ENCODE assay signal across 15 cellular contexts in the genomic region with DNA sequence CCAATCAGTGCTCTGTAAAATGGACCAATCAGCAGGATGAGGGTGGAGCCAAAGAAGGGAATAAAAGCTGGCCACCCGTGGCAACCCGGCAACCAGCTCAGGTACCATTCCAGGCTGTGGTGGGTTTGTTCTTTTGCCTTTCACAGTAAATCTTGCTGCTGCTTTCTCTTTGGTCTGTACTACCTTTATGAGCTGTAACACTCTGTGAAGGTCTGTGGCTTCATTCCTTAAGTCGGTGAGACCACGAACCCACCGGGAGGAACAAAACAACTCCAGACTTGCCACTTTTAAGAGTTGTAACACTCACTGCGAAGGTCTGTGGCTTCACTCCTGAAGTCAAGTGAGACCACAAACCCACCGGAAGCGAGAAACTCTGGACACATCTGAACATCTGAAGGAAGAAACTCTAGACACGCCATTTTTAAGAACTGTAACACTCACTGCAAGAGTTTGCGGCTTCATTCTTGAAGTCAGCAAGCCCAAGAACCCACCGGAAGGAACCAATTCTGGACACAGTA. TPM values are rescaled to one million over a fixed set of nuclear protein-coding genes. Genes with fewer than 3 reads are reported as not detected.
DNase-seq lines count a peak whose midpoint lies in the region; ATAC-seq, FAIRE-seq and TF ChIP-seq lines count a peak whose summit lies in the region.
"Had no signal": no experiment of that assay in that cellular context is flagged by ENCODE, and none has a peak within 500 bp of the region (broad histone marks: within the 10 kb centered on the region; RNA-seq: fewer than 3 reads in every experiment).

No MANE protein-coding gene starts in this region.

- H3K9me3 Mint-ChIP-seq in T-cell, result peaks cover 0 to 9% (median 2%) of the 10 kb centered on the region in 3 donors

- peak; percentile 64 to 88 (median 76) for ATAC-seq in T-cell (replicated peaks in 1 of 4)
- ATAC-seq in K562, result no peak
- ATAC-seq in GM19452 (IDR thresholded peaks at IDR 0.05; ENCODE audit: unreplicated experiment), result no peak

- no TSS peak for BruUV-seq in K562 (replicated peaks; lab: Mats Ljungman, UMichigan)

- H3K4me1 ChIP-seq in K562 (replicated peaks in 1 of 2; ENCODE audit: control insufficient read depth in 2 of 2, insufficient read depth in 2 of 2, low read length in 2 of 2), result no peaks in the 10 kb centered on the region
- no peaks in the 10 kb centered on the region for H3K4me1 ChIP-seq in osteoblast (ENCODE audit: insufficient read depth, low read length)
- no peaks in the 10 kb centered on the region for H3K4me1 ChIP-seq in sigmoid colon
- H3K4me1 ChIP-seq: Caco-2, neural progenitor cell had no signal

- no peak overlapping the region for H3K27ac ChIP-seq in K562 (ENCODE audit: extremely low read depth, low read depth, low read length)
- no peak overlapping the region for H3K27ac ChIP-seq in osteoblast (ENCODE audit: low read depth, low read length)
- no peak overlapping the region for H3K27ac ChIP-seq in sigmoid colon
- H3K27ac ChIP-seq: neural progenitor cell, WERI-Rb-1 had no signal

- H3K27me3 Mint-ChIP-seq in T-cell, result peaks cover 2 to 12% of the 10 kb centered on the region in 2 donors

- no peaks in the 10 kb centered on the region for H3K9me1 ChIP-seq in K562 (ENCODE audit: control insufficient read depth, insufficient read depth, low read length)

- H4K20me1 ChIP-seq in K562 (replicated peaks; ENCODE audit: control insufficient read depth, insufficient read depth, low read length) (no peaks in the 10 kb centered on the region), osteoblast (ENCODE audit: insufficient read depth, low read length) (no peaks in the 10 kb centered on the region)

- POLR2A ChIA-PET in T-cell (lab: Charles Lee), result interaction anchor here in 1 of 2 donors (0.5 kb wide), 1 partner anchor 30 kb away, joined by 3 read pairs; no protein-coding TSS in a partner anchor
- POLR2A ChIA-PET in K562 (lab: Yijun Ruan, JAX), result interaction anchor here (0.6 to 1.2 kb wide), 2 partner anchors 20 to 104 kb away, joined by 3 read pairs; no protein-coding TSS in a partner anchor

- TF ChIP-seq CTCF in K562 (IDR thresholded peaks at IDR 0.05 in 2 of 3, conservative IDR thresholded peaks at IDR 0.05 in 1 of 3; ENCODE audit: insufficient read depth in 2 of 3, low read depth in 1 of 3, low read length in 3 of 3) (no peak), osteoblast (IDR thresholded peaks at IDR 0.05; ENCODE audit: extremely low read depth, low read depth, low read length) (no peak), sigmoid colon (IDR thresholded peaks at IDR 0.05) (no peak)

- H3K36me3 ChIP-seq in K562 (ENCODE audit: control insufficient read depth, insufficient read depth, low read length) (no peaks in the 10 kb centered on the region), osteoblast (ENCODE audit: insufficient read depth, low read length) (no peaks in the 10 kb centered on the region), sigmoid colon (no peaks in the 10 kb centered on the region)
- H3K36me3 ChIP-seq: neural progenitor cell, WERI-Rb-1 had no signal

- H2AFZ ChIP-seq in K562 (ENCODE audit: low read depth, low read length) (no peak overlapping the region), osteoblast (ENCODE audit: low read length) (no peak overlapping the region)
- H2AFZ ChIP-seq: neural progenitor cell had no signal

- no peak overlapping the region for H3K9ac ChIP-seq in K562 (ENCODE audit: insufficient read depth in 1 of 2, low read depth in 2 of 2, low read length in 2 of 2)
- H3K9ac ChIP-seq: neural progenitor cell had no signal

- H3K4me2 ChIP-seq in K562 (ENCODE audit: insufficient read depth, low read length), result no peak overlapping the region
- no peak overlapping the region for H3K4me2 ChIP-seq in osteoblast (ENCODE audit: insufficient read depth, low read length)
- H3K4me2 ChIP-seq: neural progenitor cell had no signal

- no peak for TF ChIP-seq POLR2A in K562 (conservative IDR thresholded peaks at IDR 0.05)
- no peak for TF ChIP-seq POLR2A in sigmoid colon (IDR thresholded peaks at IDR 0.05)

- no peak for TF ChIP-seq RAD21 in K562 (CRISPR knock-in tag; conservative IDR thresholded peaks at IDR 0.05 in 1 of 2, IDR thresholded peaks at IDR 0.05 in 1 of 2)

- in situ Hi-C loops in K562 (cut with MboI), result no loop called here

- WGBS in K562 (ENCODE audit: insufficient coverage, low coverage, missing lambda C conversion rate), result 51% methylated on average over 7 of the region's 11 CpGs
- WGBS in sigmoid colon, 2 donors, result 65 to 83% methylated on average over 11 of the region's 11 CpGs

- FAIRE-seq in K562 (lab: Jason Lieb, UNC), result no peak

- H3K4me3 Mint-ChIP-seq in T-cell, result peak overlapping the region; percentile 47 to 76 (median 61)
- H3K4me3 Mint-ChIP-seq: HFFc6, neural progenitor cell had no signal

- intact Hi-C loops in K562 (cut with micrococcal nuclease), result no loop called here
- intact Hi-C loops in sigmoid colon (cut with DNase I), result no loop called here

- H3K79me2 ChIP-seq in K562 (ENCODE audit: control insufficient read depth, insufficient read depth, low read length) (no peaks in the 10 kb centered on the region), osteoblast (ENCODE audit: insufficient read depth, low read length) (no peaks in the 10 kb centered on the region)

- H3K27me3 ChIP-seq in K562 (ENCODE audit: control insufficient read depth in 2 of 2, insufficient read depth in 2 of 2, low read length in 2 of 2), result no peaks in the 10 kb centered on the region
- peaks cover 7% of the 10 kb centered on the region for H3K27me3 ChIP-seq in osteoblast (ENCODE audit: insufficient read depth, low read length)
- no peaks in the 10 kb centered on the region for H3K27me3 ChIP-seq in sigmoid colon
- H3K27me3 ChIP-seq: neural progenitor cell had no signal

- DNase-seq in stimulated activated CD4-positive, alpha-beta T cell treated with anti-CD3 and anti-CD28 coated beads, Interleukin-15, amount 100 ng/mL, for 24 hours, result peak; percentile 27
- no peak for DNase-seq in stimulated activated CD4-positive, alpha-beta T cell treated with anti-CD3 and anti-CD28 coated beads, Interleukin-2, amount 100 ng/mL, for 48 hours
- DNase-seq in T-cell, result peak in 17 of 34 experiments; percentile 14 to 61 (median 30)
- no peak for DNase-seq in K562 (ENCODE audit: extremely low read depth in 1 of 4, low spot score in 3 of 4)
- DNase-seq in osteoblast (ENCODE audit: insufficient read length, low spot score, missing footprints), result no peak
- DNase-seq in sigmoid colon, result no peak
- DNase-seq: Caco-2, HFFc6, NCI-H226 had no signal

- peak overlapping the region; percentile 76 to 80 for H3K27ac Mint-ChIP-seq in T-cell
- H3K27ac Mint-ChIP-seq: HFFc6, neural progenitor cell had no signal

- H3K36me3 Mint-ChIP-seq in T-cell, result no peaks in the 10 kb centered on the region
- H3K36me3 Mint-ChIP-seq: neural progenitor cell had no signal

- H3K9me3 ChIP-seq in K562 (replicated peaks; ENCODE audit: control insufficient read depth, insufficient read depth, low read depth, low read length) (peaks cover 3% of the 10 kb centered on the region; the same call in 1 of the 2 replicates), osteoblast (ENCODE audit: low read depth, low read length) (no peaks in the 10 kb centered on the region), sigmoid colon (no peaks in the 10 kb centered on the region)
- H3K9me3 ChIP-seq: Caco-2 had no signal

- TF ChIP-seq EP300 in K562 (IDR thresholded peaks at IDR 0.05; ENCODE audit: low read length) (no peak), sigmoid colon (IDR thresholded peaks at IDR 0.05) (no peak)

- CTCF ChIA-PET in T-cell (lab: Charles Lee) (interaction anchor here in 1 of 2 donors (0.7 to 1.6 kb wide), 3 partner anchors 20 to 1069 kb away, joined by 3 to 5 read pairs (median 4); no protein-coding TSS in a partner anchor), K562 (lab: Yijun Ruan, JAX; ENCODE audit: low intra/inter-chr PET ratio) (no interaction called here)

- no peak overlapping the region for H3K4me3 ChIP-seq in K562
- H3K4me3 ChIP-seq in osteoblast (ENCODE audit: insufficient read depth, low read length), result no peak overlapping the region
- no peak overlapping the region for H3K4me3 ChIP-seq in sigmoid colon
- H3K4me3 ChIP-seq: neural progenitor cell had no signal

- H3K4me1 Mint-ChIP-seq in T-cell, result peaks cover 8 to 15% (median 13%) of the 10 kb centered on the region in 3 donors

RNA-seq across cellular contexts. Expression of a gene that starts 16.5 kb away (rescaled TPM):
- total RNA-seq in T-cell (1 to 10 TPM; 5.5 to 9.9 (median 6.9) TPM), K562 (2014; rRNA removed) (11.4 and 15.6 TPM in 2 replicates), K562 (2014; rRNA removed; fragmentation: Illumina TruSeq; extraction: Trizol) (3.0 and 3.4 TPM in 2 replicates), K562 (2015; rRNA removed; fragmentation: Illumina TruSeq; extraction: Trizol) (5.8 TPM in 2 replicates), K562 (2021) (14.2 and 16.2 TPM in 2 replicates), osteoblast (9.4 and 12.7 TPM in 2 replicates), sigmoid colon (10 to 100 TPM; 19.9 to 45.7 (median 29.1) TPM)
- 25.4 and 53.9 TPM in 2 replicates for total RNA-seq in K562 (2011; cell fraction: chromatin; rRNA removed; ENCODE audit: low replicate concordance)
- 33.2 and 42.4 TPM in 2 replicates for total RNA-seq in K562 (2011; cell fraction: nucleolus; rRNA removed)
- 38.6 and 44.8 TPM in 2 replicates for total RNA-seq in K562 (2011; cell fraction: nucleoplasm; rRNA removed)
- polyA plus RNA-seq in K562 (2011; rRNA removed) (7.3 and 10.9 TPM in 2 replicates), K562 (2014; fragmentation: Illumina TruSeq; extraction: Trizol) (5.9 and 6.2 TPM in 2 replicates), K562 (2014; fragmentation: Nextera tagmentation; extraction: Ambion mirVana) (1 to 10 TPM; 1.3 to 1.4 TPM), K562 (2014; rRNA removed) (17.3 and 27.0 TPM in 2 replicates), sigmoid colon (1 to 10 TPM in 2 of 3 donors, not detected in 1; 3.0 to 4.8 TPM)
- polyA plus RNA-seq in K562 (2011; cell fraction: cytosol; rRNA removed), result 5.7 and 10.0 TPM in 2 replicates
- polyA plus RNA-seq in K562 (2011; cell fraction: nucleus; rRNA removed), result 60.9 and 80.4 TPM in 2 replicates
- polyA plus RNA-seq in K562 (2012), result 17.3 and 20.1 TPM in 2 replicates
- 3.5 and 4.2 TPM in 2 replicates for polyA minus RNA-seq in K562 (2011; rRNA and poly(A)+ RNA removed)
- 1.4 and 5.6 TPM in 2 replicates for polyA minus RNA-seq in K562 (2011; cell fraction: cytosol; rRNA and poly(A)+ RNA removed)
- 13.5 and 14.4 TPM in 2 replicates for polyA minus RNA-seq in K562 (2011; cell fraction: nucleus; rRNA and poly(A)+ RNA removed)

RNA-seq across cellular contexts. Expression of a gene that starts 30.0 kb away (rescaled TPM):
- 1 to 10 TPM in 1 of 5 donors, under 1 TPM in 2, not detected in 2; 0.68 to 1.1 (median 0.93) TPM for total RNA-seq in T-cell
- total RNA-seq in K562 (2011; cell fraction: chromatin; rRNA removed; ENCODE audit: low replicate concordance), result not detected in 2 replicates
- not detected in 2 replicates for total RNA-seq in K562 (2011; cell fraction: nucleolus; rRNA removed)
- not detected in 2 replicates for total RNA-seq in K562 (2011; cell fraction: nucleoplasm; rRNA removed)
- not detected in 2 replicates for total RNA-seq in K562 (2014; rRNA removed)
- not detected in 2 replicates for total RNA-seq in K562 (2014; rRNA removed; fragmentation: Illumina TruSeq; extraction: Trizol)
- total RNA-seq in K562 (2015; rRNA removed; fragmentation: Illumina TruSeq; extraction: Trizol), result 0.19 TPM in 1 of 2 replicates, not detected in the other
- not detected in 2 replicates for total RNA-seq in K562 (2021)
- polyA plus RNA-seq in K562 (2011; rRNA removed), result not detected in 2 replicates
- 0.07 TPM in 1 of 2 replicates, not detected in the other for polyA plus RNA-seq in K562 (2011; cell fraction: cytosol; rRNA removed)
- not detected in 2 replicates for polyA plus RNA-seq in K562 (2011; cell fraction: nucleus; rRNA removed)
- polyA plus RNA-seq in K562 (2012), result 0.22 and 1.0 TPM in 2 replicates
- not detected in 2 replicates for polyA plus RNA-seq in K562 (2014; fragmentation: Illumina TruSeq; extraction: Trizol)
- not detected for polyA plus RNA-seq in K562 (2014; fragmentation: Nextera tagmentation; extraction: Ambion mirVana)
- not detected in 2 replicates for polyA plus RNA-seq in K562 (2014; rRNA removed)
- polyA minus RNA-seq in K562 (2011; rRNA and poly(A)+ RNA removed), result not detected in 2 replicates
- polyA minus RNA-seq in K562 (2011; cell fraction: cytosol; rRNA and poly(A)+ RNA removed), result not detected in 2 replicates
- polyA minus RNA-seq in K562 (2011; cell fraction: nucleus; rRNA and poly(A)+ RNA removed), result not detected in 2 replicates
- total RNA-seq in osteoblast, result not detected in 2 replicates
- total RNA-seq in sigmoid colon, result 1 to 10 TPM in 2 of 4 donors, under 1 TPM in 1, not detected in 1; 0.55 to 6.1 (median 5.6) TPM
- polyA plus RNA-seq in sigmoid colon, result 10 to 100 TPM in 1 of 3 donors, 1 to 10 TPM in 2; 1.2 to 10.2 (median 5.3) TPM
- total RNA-seq: Caco-2, fibroblast of villous mesenchyme, HFFc6, pulmonary artery endothelial cell, RPMI7951 had no signal

RNA-seq across cellular contexts. Expression of a gene that starts 46.4 kb away (rescaled TPM):
- total RNA-seq in T-cell (under 1 TPM in 2 of 5 donors, not detected in 3; 0.16 to 0.26 TPM), K562 (2014; rRNA removed) (not detected in 2 replicates), K562 (2014; rRNA removed; fragmentation: Illumina TruSeq; extraction: Trizol) (not detected in 2 replicates), K562 (2015; rRNA removed; fragmentation: Illumina TruSeq; extraction: Trizol) (0.14 TPM in 1 of 2 replicates, not detected in the other), K562 (2021) (not detected in 2 replicates), osteoblast (under 0.01 TPM in 1 of 2 replicates, not detected in the other), sigmoid colon (under 1 TPM; 0.36 to 0.68 (median 0.52) TPM)
- total RNA-seq in K562 (2011; cell fraction: chromatin; rRNA removed; ENCODE audit: low replicate concordance), result not detected in 2 replicates
- total RNA-seq in K562 (2011; cell fraction: nucleolus; rRNA removed), result not detected in 2 replicates
- total RNA-seq in K562 (2011; cell fraction: nucleoplasm; rRNA removed), result not detected in 2 replicates
- polyA plus RNA-seq in K562 (2011; rRNA removed) (not detected in 2 replicates), K562 (2014; fragmentation: Illumina TruSeq; extraction: Trizol) (not detected in 2 replicates), K562 (2014; fragmentation: Nextera tagmentation; extraction: Ambion mirVana) (not detected), K562 (2014; rRNA removed) (not detected in 2 replicates), sigmoid colon (not detected)
- not detected in 2 replicates for polyA plus RNA-seq in K562 (2011; cell fraction: cytosol; rRNA removed)
- not detected in 2 replicates for polyA plus RNA-seq in K562 (2011; cell fraction: nucleus; rRNA removed)
- 0.04 TPM in 1 of 2 replicates, not detected in the other for polyA plus RNA-seq in K562 (2012)
- polyA minus RNA-seq in K562 (2011; rRNA and poly(A)+ RNA removed), result not detected in 2 replicates
- polyA minus RNA-seq in K562 (2011; cell fraction: cytosol; rRNA and poly(A)+ RNA removed), result not detected in 2 replicates
- polyA minus RNA-seq in K562 (2011; cell fraction: nucleus; rRNA and poly(A)+ RNA removed), result not detected in 2 replicates
- total RNA-seq: Caco-2, fibroblast of villous mesenchyme, HFFc6, pulmonary artery endothelial cell, RPMI7951 had no signal

RNA-seq across cellular contexts. Expression of a gene that starts 47.2 kb away (rescaled TPM):
- total RNA-seq in T-cell (not detected), K562 (2014; rRNA removed) (not detected in 2 replicates), K562 (2014; rRNA removed; fragmentation: Illumina TruSeq; extraction: Trizol) (not detected in 2 replicates), K562 (2015; rRNA removed; fragmentation: Illumina TruSeq; extraction: Trizol) (0.08 TPM in 1 of 2 replicates, not detected in the other), K562 (2021) (0.09 and 0.18 TPM in 2 replicates), osteoblast (5.4 and 6.2 TPM in 2 replicates), sigmoid colon (1 to 10 TPM in 1 of 4 donors, under 1 TPM in 2, not detected in 1; 0.49 to 3.1 (median 0.83) TPM)
- 0.65 and 0.79 TPM in 2 replicates for total RNA-seq in K562 (2011; cell fraction: chromatin; rRNA removed; ENCODE audit: low replicate concordance)
- total RNA-seq in K562 (2011; cell fraction: nucleolus; rRNA removed), result 0.53 and 1.3 TPM in 2 replicates
- total RNA-seq in K562 (2011; cell fraction: nucleoplasm; rRNA removed), result 0.51 TPM in 1 of 2 replicates, not detected in the other
- polyA plus RNA-seq in K562 (2011; rRNA removed) (0.22 and 0.27 TPM in 2 replicates), K562 (2014; fragmentation: Illumina TruSeq; extraction: Trizol) (not detected in 2 replicates), K562 (2014; fragmentation: Nextera tagmentation; extraction: Ambion mirVana) (not detected), K562 (2014; rRNA removed) (0.05 TPM in 1 of 2 replicates, not detected in the other), sigmoid colon (1 to 10 TPM in 1 of 3 donors, under 1 TPM in 2; 0.17 to 1.2 (median 0.46) TPM)
- 0.28 and 1.00 TPM in 2 replicates for polyA plus RNA-seq in K562 (2011; cell fraction: cytosol; rRNA removed)
- 0.13 and 0.61 TPM in 2 replicates for polyA plus RNA-seq in K562 (2011; cell fraction: nucleus; rRNA removed)
- polyA plus RNA-seq in K562 (2012), result 0.18 and 0.22 TPM in 2 replicates
- polyA minus RNA-seq in K562 (2011; rRNA and poly(A)+ RNA removed), result 0.28 TPM in 1 of 2 replicates, not detected in the other
- polyA minus RNA-seq in K562 (2011; cell fraction: cytosol; rRNA and poly(A)+ RNA removed), result not detected in 2 replicates
- not detected in 2 replicates for polyA minus RNA-seq in K562 (2011; cell fraction: nucleus; rRNA and poly(A)+ RNA removed)
- total RNA-seq: Caco-2, fibroblast of villous mesenchyme, HFFc6, pulmonary artery endothelial cell had no signal

Comparison
In these comparisons a context has a peak if more than half of its experiments do, and no peak if none do; other contexts are left out.
1. ATAC-seq: peak in T-cell (4 of 4); none in K562 (single experiment) and GM19452 (single experiment).